Comparison of ENCODE assay signal across 9 cellular contexts in genomic region chr5:142748568-142749249, GRCh38. TPM values are rescaled to one million over a fixed set of nuclear protein-coding genes. Genes with fewer than 3 reads are reported as not detected.
DNase-seq lines count a peak whose midpoint lies in the region; ATAC-seq and TF ChIP-seq lines count a peak whose summit lies in the region.
"Had no signal": no experiment of that assay in that cellular context is flagged by ENCODE, and none has a peak within 500 bp of the region (broad histone marks: within the 10 kb centered on the region; RNA-seq: fewer than 3 reads in every experiment).

No MANE protein-coding gene starts in this region.

- peaks cover 17% of the 10 kb centered on the region for H3K4me1 Mint-ChIP-seq in activated naive CD8-positive, alpha-beta T cell treated with anti-CD3 and anti-CD28 coated beads for 36 hours

- H3K27me3 ChIP-seq in SJCRH30 (no peaks in the 10 kb centered on the region), ovary (no peaks in the 10 kb centered on the region)
- H3K27me3 ChIP-seq: cardiac muscle cell had no signal

- H3K27ac Mint-ChIP-seq in activated naive CD8-positive, alpha-beta T cell treated with anti-CD3 and anti-CD28 coated beads for 36 hours, result no peak overlapping the region

- DNase-seq in Right ventricle myocardium superior (peak; percentile 52), cardiac septum (ENCODE audit: low spot score) (no peak), SJCRH30 (peak; percentile 14 to 42), left colon (peak; percentile 46 to 70), ovary (no peak)
- peak; percentile 46 for DNase-seq in activated naive CD8-positive, alpha-beta T cell treated with anti-CD3 and anti-CD28 coated beads for 36 hours
- DNase-seq in stimulated activated CD8-positive, alpha-beta memory T cell treated with anti-CD3 and anti-CD28 coated beads, Interleukin-4, amount 100 ng/mL, for 48 hours, result peak; percentile 69

- intact Hi-C loops in Right ventricle myocardium superior (cut with DNase I), result no loop called here
- intact Hi-C loops in cardiac septum (cut with DNase I), result loop anchor here (2.0 kb wide), 1 partner anchor 130 kb away; no protein-coding TSS in a partner anchor
- intact Hi-C loops in left colon (cut with DNase I, micrococcal nuclease), result loop anchor here in 1 of 2 donors (10.0 kb wide), 1 partner anchor 126 kb away; no protein-coding TSS in a partner anchor
- intact Hi-C loops in ovary (cut with DNase I), result no loop called here

- no peak for TF ChIP-seq EP300 in ovary (IDR thresholded peaks at IDR 0.05)

- no peak overlapping the region for H3K27ac ChIP-seq in SJCRH30
- H3K27ac ChIP-seq in ovary, result no peak overlapping the region
- H3K27ac ChIP-seq: cardiac muscle cell had no signal

- H3K4me3 Mint-ChIP-seq in activated naive CD8-positive, alpha-beta T cell treated with anti-CD3 and anti-CD28 coated beads for 36 hours, result no peak overlapping the region

- no peak for TF ChIP-seq CTCF in ovary (IDR thresholded peaks at IDR 0.05)

- H3K27me3 Mint-ChIP-seq in activated naive CD8-positive, alpha-beta T cell treated with anti-CD3 and anti-CD28 coated beads for 36 hours, result peaks cover 5% of the 10 kb centered on the region

- WGBS in ovary, 3 donors, result 85 to 87% (median 86%) methylated on average over 2 of the region's 2 CpGs

- no peaks in the 10 kb centered on the region for H3K36me3 Mint-ChIP-seq in activated naive CD8-positive, alpha-beta T cell treated with anti-CD3 and anti-CD28 coated beads for 36 hours

- H3K9me3 Mint-ChIP-seq in activated naive CD8-positive, alpha-beta T cell treated with anti-CD3 and anti-CD28 coated beads for 36 hours, result no peaks in the 10 kb centered on the region

- peaks cover 7% of the 10 kb centered on the region for H3K4me1 ChIP-seq in SJCRH30
- peaks cover 6% of the 10 kb centered on the region for H3K4me1 ChIP-seq in ovary (ENCODE audit: insufficient read depth)

- no peaks in the 10 kb centered on the region for H3K9me3 ChIP-seq in SJCRH30 (replicated peaks)
- H3K9me3 ChIP-seq in ovary, result no peaks in the 10 kb centered on the region

- H3K36me3 ChIP-seq in SJCRH30, result no peaks in the 10 kb centered on the region
- H3K36me3 ChIP-seq in ovary, result no peaks in the 10 kb centered on the region
- H3K36me3 ChIP-seq: cardiac muscle cell had no signal

- H3K4me3 ChIP-seq in SJCRH30 (no peak overlapping the region), ovary (no peak overlapping the region)
- H3K4me3 ChIP-seq: cardiac muscle cell had no signal

- TF ChIP-seq POLR2A in ovary (IDR thresholded peaks at IDR 0.05), result no peak

- no peak for ATAC-seq in Right ventricle myocardium superior (ENCODE audit: poor library complexity)
- peak; percentile 87 for ATAC-seq in left colon
- no peak for ATAC-seq in GM21423 (IDR thresholded peaks at IDR 0.05; ENCODE audit: unreplicated experiment)

RNA-seq across cellular contexts. Expression of gene ARHGAP26, which starts 21.5 kb away (rescaled TPM):
- total RNA-seq in Right ventricle myocardium superior (32.5 TPM), cardiac septum (32.0 TPM), left colon (10 to 100 TPM; 71.6 to 85.1 TPM), ovary (10 to 100 TPM in 4 of 7 donors, 1 to 10 TPM in 3; 7.1 to 47.1 (median 16.2) TPM)
- total RNA-seq in SJCRH30 (2014; rRNA removed; shearing (Covaris generic)), result 16.9 and 18.8 TPM in 2 replicates
- total RNA-seq in activated naive CD8-positive, alpha-beta T cell treated with anti-CD3 and anti-CD28 coated beads for 36 hours, result 10 to 100 TPM; 10.2 to 11.0 TPM
- 10 to 100 TPM in 1 of 2 donors, 1 to 10 TPM in 1; 1.9 to 12.0 TPM for polyA plus RNA-seq in ovary

Comparison
In these comparisons a context has a peak if more than half of its experiments do, and no peak if none do; other contexts are left out.
1. DNase-seq: peak in Right ventricle myocardium superior (single experiment), SJCRH30 (2 of 2), activated naive CD8-positive, alpha-beta T cell treated with anti-CD3 and anti-CD28 coated beads for 36 hours (single experiment), left colon (2 of 2) and stimulated activated CD8-positive, alpha-beta memory T cell treated with anti-CD3 and anti-CD28 coated beads, Interleukin-4, amount 100 ng/mL, for 48 hours (single experiment); none in cardiac septum (single experiment) and ovary (0 of 5).